In genomic region chr19:51754770-51755169, GRCh38 we compare ENCODE assay signal across 25 cellular contexts. TPM values are rescaled to one million over a fixed set of nuclear protein-coding genes. Genes with fewer than 3 reads are reported as not detected.
"Had no signal": no experiment of that assay in that cellular context is flagged by ENCODE, and none has a peak within 500 bp of the region (broad histone marks: within the 10 kb centered on the region; RNA-seq: fewer than 3 reads in every experiment).

No MANE protein-coding gene starts in this region.

- ATAC-seq: activated CD8-positive, alpha-beta T cell treated with anti-CD3 and anti-CD28 coated beads, Interleukin-2, amount 10 ng/mL, durations not matched to agents 7 days and 5 days had no signal

- H3K4me1 ChIP-seq: SJCRH30 had no signal

- H3K27ac Mint-ChIP-seq: activated CD8-positive, alpha-beta T cell treated with anti-CD3 and anti-CD28 coated beads, Interleukin-2, amount 10 ng/mL, durations not matched to agents 7 days and 5 days; activated naive CD4-positive, alpha-beta T cell treated with anti-CD3 and anti-CD28 coated beads, Interleukin-2, amount 50 U/mL, for 24 hours; brain; IgD-negative memory B cell had no signal

- FAIRE-seq: astrocyte had no signal

- H3K27ac ChIP-seq: KMS-11, SJCRH30, WERI-Rb-1 had no signal

- DNase-seq: activated CD4-positive, alpha-beta T cell treated with anti-CD3 and anti-CD28 coated beads for 4 hours; activated CD8-positive, alpha-beta memory T cell treated with anti-CD3 and anti-CD28 coated beads, Interleukin-2, amount 50 U/mL, for 48 hours; activated CD8-positive, alpha-beta T cell treated with anti-CD3 and anti-CD28 coated beads, Interleukin-2, amount 10 ng/mL, durations not matched to agents 7 days and 5 days; activated T-cell treated with anti-CD3 and anti-CD28 coated beads, Interleukin-2, amount 50 U/mL, for 1 hour; amniotic stem cell; NCI-H1092 treated with DMSO at 0.1 percent for 48 hours; NCI-H1417 treated with DMSO at 0.1 percent for 48 hours; NCI-H1694; NCI-H2029 treated with DMSO at 0.1 percent for 48 hours; NCI-H345; NCI-H510A; NCI-H526 treated with DMSO at 0.1 percent for 48 hours; NCI-H82; SJCRH30; SK-N-SH; T-helper 1 cell; WERI-Rb-1 had no signal

- H3K4me1 Mint-ChIP-seq: activated naive CD4-positive, alpha-beta T cell treated with anti-CD3 and anti-CD28 coated beads, Interleukin-2, amount 50 U/mL, for 24 hours; brain had no signal

- H3K36me3 ChIP-seq: SJCRH30, WERI-Rb-1 had no signal

- H3K4me2 ChIP-seq: KMS-11, SK-N-SH had no signal

- H3K9ac ChIP-seq: KMS-11, SK-N-SH had no signal

- H3K36me3 Mint-ChIP-seq: activated naive CD4-positive, alpha-beta T cell treated with anti-CD3 and anti-CD28 coated beads, Interleukin-2, amount 50 U/mL, for 24 hours; brain had no signal

- H3K27me3 ChIP-seq: SJCRH30 had no signal

- H3K4me3 ChIP-seq: SJCRH30 had no signal

- H3K9me3 ChIP-seq: SJCRH30, SK-N-SH had no signal

- H3K4me3 Mint-ChIP-seq: activated CD8-positive, alpha-beta T cell treated with anti-CD3 and anti-CD28 coated beads, Interleukin-2, amount 10 ng/mL, durations not matched to agents 7 days and 5 days; activated naive CD4-positive, alpha-beta T cell treated with anti-CD3 and anti-CD28 coated beads, Interleukin-2, amount 50 U/mL, for 24 hours; brain; IgD-negative memory B cell had no signal

RNA-seq across cellular contexts. Expression of gene FPR1, which starts 3.1 kb away (rescaled TPM):
- total RNA-seq: activated CD8-positive, alpha-beta T cell treated with anti-CD3 and anti-CD28 coated beads, Interleukin-2, amount 10 ng/mL, durations not matched to agents 7 days and 5 days; astrocyte; OCI-LY7; SJCRH30; T-helper 2 cell treated with Interferon-gamma antibody and Interleukin-4, amounts not matched to agents 100 ng/mL and 5 ng/mL, for 36 hours had no signal
- polyA plus RNA-seq: SK-N-SH had no signal

RNA-seq across cellular contexts. Expression of gene FPR2, which starts 6.2 kb away (rescaled TPM):
- total RNA-seq: activated CD8-positive, alpha-beta T cell treated with anti-CD3 and anti-CD28 coated beads, Interleukin-2, amount 10 ng/mL, durations not matched to agents 7 days and 5 days; astrocyte; MCF 10A; OCI-LY7; SJCRH30; T-helper 2 cell treated with Interferon-gamma antibody and Interleukin-4, amounts not matched to agents 100 ng/mL and 5 ng/mL, for 36 hours had no signal
- polyA plus RNA-seq: IgD-negative memory B cell, SK-N-SH had no signal

RNA-seq across cellular contexts. Expression of gene HAS1, which starts 31.0 kb away (rescaled TPM):
- total RNA-seq: activated CD8-positive, alpha-beta T cell treated with anti-CD3 and anti-CD28 coated beads, Interleukin-2, amount 10 ng/mL, durations not matched to agents 7 days and 5 days; astrocyte; OCI-LY7; SJCRH30; T-helper 2 cell treated with Interferon-gamma antibody and Interleukin-4, amounts not matched to agents 100 ng/mL and 5 ng/mL, for 36 hours had no signal
- polyA plus RNA-seq: IgD-negative memory B cell, SK-N-SH had no signal

RNA-seq across cellular contexts. Expression of gene FPR3, which starts 40.2 kb away (rescaled TPM):
- total RNA-seq: activated CD8-positive, alpha-beta T cell treated with anti-CD3 and anti-CD28 coated beads, Interleukin-2, amount 10 ng/mL, durations not matched to agents 7 days and 5 days; astrocyte; MCF 10A; OCI-LY7; SJCRH30; T-helper 2 cell treated with Interferon-gamma antibody and Interleukin-4, amounts not matched to agents 100 ng/mL and 5 ng/mL, for 36 hours had no signal
- polyA plus RNA-seq: IgD-negative memory B cell had no signal
